In genomic region chr11:67609316-67609715, GRCh38 we compare ENCODE assay signal across 33 cellular contexts. TPM values are rescaled to one million over a fixed set of nuclear protein-coding genes. Genes with fewer than 3 reads are reported as not detected.
"Had no signal": no experiment of that assay in that cellular context is flagged by ENCODE, and none has a peak within 500 bp of the region (broad histone marks: within the 10 kb centered on the region; RNA-seq: fewer than 3 reads in every experiment).

No MANE protein-coding gene starts in this region.

- H3K27ac ChIP-seq: esophagus muscularis mucosa, foreskin keratinocyte, heart left ventricle, ovary, psoas muscle, sigmoid colon, upper lobe of left lung had no signal

- H3K27me3 Mint-ChIP-seq: activated T-helper 17 cell treated with anti-CD3 and anti-CD28 coated beads, Interleukin-2, amount 50 U/mL, for 72 hours had no signal

- H3K4me3 Mint-ChIP-seq: activated T-helper 17 cell treated with anti-CD3 and anti-CD28 coated beads, Interleukin-2, amount 50 U/mL, for 72 hours; central memory CD8-positive, alpha-beta T cell; dendritic cell treated with granulocyte-macrophage colony-stimulating factor and Interleukin-4, amounts not matched to agents 40 ng/mL and 50 ng/mL, for 4 days; endodermal cell; stimulated activated memory B cell treated with anti-CD40 and anti-IgM and Interleukin-4, amounts not matched to agents 10 μg/mL and 1 μg/mL and 100 μg/mL, for 72 hours; stimulated activated naive CD8-positive, alpha-beta T cell treated with anti-CD3 and anti-CD28 coated beads, Interleukin-15, amount 100 ng/mL, for 72 hours had no signal

- H3K9ac ChIP-seq: SK-N-SH had no signal

- H3K9me3 ChIP-seq: esophagus muscularis mucosa, heart left ventricle, ovary, psoas muscle, sigmoid colon, SK-N-SH, upper lobe of left lung had no signal

- H3K4me1 ChIP-seq: foreskin keratinocyte had no signal

- H3K4me2 ChIP-seq: SK-N-SH had no signal

- H3K9me3 Mint-ChIP-seq: activated T-cell treated with anti-CD3 and anti-CD28 coated beads, Interleukin-2, amount 50 U/mL, for 4 hours; activated T-helper 17 cell treated with anti-CD3 and anti-CD28 coated beads, Interleukin-2, amount 50 U/mL, for 72 hours; central memory CD8-positive, alpha-beta T cell; dendritic cell treated with granulocyte-macrophage colony-stimulating factor and Interleukin-4, amounts not matched to agents 40 ng/mL and 50 ng/mL, for 4 days; endodermal cell; immature natural killer cell; naive thymus-derived CD4-positive, alpha-beta T cell; stimulated activated memory B cell treated with anti-CD40 and anti-IgM and Interleukin-4, amounts not matched to agents 10 μg/mL and 1 μg/mL and 100 μg/mL, for 72 hours; stimulated activated naive CD8-positive, alpha-beta T cell treated with anti-CD3 and anti-CD28 coated beads, Interleukin-15, amount 100 ng/mL, for 72 hours; T-helper 1 cell treated with Interleukin-12 subunit alpha and Interleukin-12 subunit beta and Interleukin-4 antibody, amounts not matched to agents 30 μg/mL and 1 μg/mL, for 36 hours; WTC11 had no signal

- H3K4me3 ChIP-seq: esophagus muscularis mucosa, heart left ventricle, ovary, psoas muscle, sigmoid colon, upper lobe of left lung had no signal

- DNase-seq: activated CD4-positive, alpha-beta T cell treated with anti-CD3 and anti-CD28 coated beads for 1 hour; activated CD4-positive, alpha-beta T cell treated with anti-CD3 and anti-CD28 coated beads, Interleukin-2, amount 50 U/mL, for 1 hour; activated CD8-positive, alpha-beta memory T cell treated with anti-CD3 and anti-CD28 coated beads, Interleukin-2, amount 50 U/mL, for 4 hours; activated T-cell treated with anti-CD3 and anti-CD28 coated beads, Interleukin-2, amount 50 U/mL, for 4 hours; endodermal cell; foreskin keratinocyte; heart left ventricle; hypothalamus; immature natural killer cell; midbrain; naive thymus-derived CD4-positive, alpha-beta T cell; ovary; psoas muscle; sigmoid colon; SK-N-SH; small intestine; stimulated activated CD4-positive, alpha-beta T cell treated with anti-CD3 and anti-CD28 coated beads, Interleukin-4, amount 100 ng/mL, for 4 hours; stimulated activated CD8-positive, alpha-beta memory T cell treated with anti-CD3 and anti-CD28 coated beads, Interleukin-4, amount 100 ng/mL, for 48 hours; stimulated activated naive CD8-positive, alpha-beta T cell treated with anti-CD3 and anti-CD28 coated beads, Interleukin-15, amount 100 ng/mL, for 72 hours; substantia nigra; SW 1271 had no signal

- H3K27me3 ChIP-seq: foreskin keratinocyte, ovary, upper lobe of left lung had no signal

- H3K27ac Mint-ChIP-seq: dendritic cell treated with granulocyte-macrophage colony-stimulating factor and Interleukin-4, amounts not matched to agents 40 ng/mL and 50 ng/mL, for 4 days; endodermal cell; stimulated activated memory B cell treated with anti-CD40 and anti-IgM and Interleukin-4, amounts not matched to agents 10 μg/mL and 1 μg/mL and 100 μg/mL, for 72 hours; T-helper 1 cell treated with Interleukin-12 subunit alpha and Interleukin-12 subunit beta and Interleukin-4 antibody, amounts not matched to agents 30 μg/mL and 1 μg/mL, for 36 hours; WTC11 had no signal

- H3K36me3 ChIP-seq: ovary had no signal

RNA-seq across cellular contexts. Expression of gene TBX10, which starts 30.2 kb away (rescaled TPM):
- total RNA-seq: activated CD8-positive, alpha-beta memory T cell treated with anti-CD3 and anti-CD28 coated beads for 36 hours; activated T-cell treated with anti-CD3 and anti-CD28 coated beads, Interleukin-2, amount 50 U/mL, for 4 hours; activated T-helper 17 cell treated with anti-CD3 and anti-CD28 coated beads, Interleukin-2, amount 50 U/mL, for 72 hours; bronchial epithelial cell; endodermal cell; esophagus muscularis mucosa; foreskin keratinocyte; kidney epithelial cell; lower leg skin; naive thymus-derived CD4-positive, alpha-beta T cell; ovary; psoas muscle; sigmoid colon; upper lobe of left lung; WTC11 had no signal
- polyA plus RNA-seq: foreskin keratinocyte; immature natural killer cell; naive thymus-derived CD4-positive, alpha-beta T cell; ovary; SK-N-SH had no signal

RNA-seq across cellular contexts. Expression of gene ACY3, which starts 41.2 kb away (rescaled TPM):
- total RNA-seq: bronchial epithelial cell, esophagus muscularis mucosa, foreskin keratinocyte, heart left ventricle, psoas muscle, sigmoid colon, WTC11 had no signal
- polyA plus RNA-seq: foreskin keratinocyte, heart left ventricle, SK-N-SH had no signal
